1 cellular context compared by ENCODE assay signal in the genomic region with DNA sequence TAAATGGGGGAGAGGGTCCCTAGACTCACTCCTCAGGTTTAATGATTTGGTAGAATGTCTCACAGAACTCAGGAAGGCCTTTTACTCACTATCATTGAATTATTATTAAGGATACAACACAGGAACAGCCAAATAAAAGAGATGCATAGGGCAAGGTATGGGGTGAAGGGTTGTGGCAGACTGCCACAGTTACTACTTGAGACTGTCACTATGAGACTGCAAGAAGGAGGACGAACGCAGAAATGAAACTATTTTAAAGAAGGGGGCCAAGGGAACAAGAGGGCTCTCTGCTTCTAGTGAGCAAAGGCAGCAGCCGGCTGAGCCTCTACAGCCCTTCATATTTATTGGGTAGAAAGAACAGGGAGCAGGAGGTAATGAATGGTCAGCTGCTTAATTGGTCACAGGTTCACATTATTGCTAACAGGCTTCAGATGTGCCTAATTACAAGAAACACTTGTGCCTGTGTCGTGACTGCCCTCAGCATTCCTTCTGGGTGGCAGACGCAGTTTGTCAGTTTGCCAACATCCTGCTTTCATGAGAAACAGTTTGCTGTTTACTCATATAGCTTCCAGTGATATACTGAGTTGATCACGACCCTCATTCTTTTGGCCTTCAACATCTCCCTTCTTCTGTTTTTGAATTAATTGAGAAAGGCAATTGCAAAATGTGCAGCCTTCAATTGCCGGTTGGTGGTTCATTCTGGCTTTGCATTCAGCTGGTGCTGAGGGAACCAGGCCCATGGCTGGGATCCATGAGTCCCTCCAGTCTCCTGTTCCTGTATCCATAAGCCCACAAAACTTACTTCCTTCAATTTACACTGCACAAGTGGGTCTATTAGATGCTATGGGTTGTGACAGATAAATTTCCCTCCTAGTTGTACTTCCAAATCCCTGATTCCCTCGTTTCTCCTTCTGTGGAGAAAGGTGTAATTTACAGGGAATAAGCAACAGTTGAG.
TF ChIP-seq lines count a peak whose summit lies in the region.

No MANE protein-coding gene starts in this region.

TF ChIP-seq in IMR-90, 13 proteins besides CTCF, POLR2A, EP300 and RAD21 (continued from another document):
- TF ChIP-seq USF2 (IDR thresholded peaks at IDR 0.05; ENCODE audit: low read depth, low read length) (no peak), CEBPB (IDR thresholded peaks at IDR 0.05; ENCODE audit: low read depth, low read length) (no peak), SMC3 (IDR thresholded peaks at IDR 0.05; ENCODE audit: low read depth, low read length) (no peak)
